Comparison of ENCODE assay signal across 8 cellular contexts in the genomic region with DNA sequence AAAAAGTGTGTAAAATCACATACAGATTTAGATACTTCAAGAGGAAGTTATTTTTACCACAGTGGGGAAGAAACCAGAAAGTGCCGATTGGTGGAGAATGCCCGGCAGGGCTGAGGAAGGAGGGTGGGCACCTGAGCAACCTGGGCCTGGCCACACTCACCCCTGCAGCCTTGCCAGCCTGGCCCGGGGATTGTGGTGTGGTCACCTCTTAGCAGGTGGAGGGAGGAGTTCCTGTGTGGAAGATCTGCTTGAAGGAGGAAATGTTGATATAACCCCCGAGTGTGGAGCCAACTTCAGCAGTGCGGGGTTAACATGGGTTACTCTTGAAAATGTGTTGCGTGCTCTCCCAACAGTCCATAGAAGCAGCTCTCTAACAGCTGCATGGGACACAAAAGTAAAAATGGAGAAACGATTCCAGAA. TPM values are rescaled to one million over a fixed set of nuclear protein-coding genes. Genes with fewer than 3 reads are reported as not detected.
A peak's percentile ranks its signal among the peaks of the same experiment; 100 is the strongest.
DNase-seq lines count a peak whose midpoint lies in the region; ATAC-seq and TF ChIP-seq lines count a peak whose summit lies in the region.

No MANE protein-coding gene starts in this region.

- H3K27me3 ChIP-seq in PC-9 (ENCODE audit: insufficient read depth, low read depth) = no peaks in the 10 kb centered on the region
- H3K27me3 ChIP-seq in naive thymus-derived CD4-positive, alpha-beta T cell (ENCODE audit: control insufficient read depth in 2 of 2, insufficient read depth in 2 of 2, low read length in 2 of 2) = no peaks in the 10 kb centered on the region

- H3K27ac Mint-ChIP-seq in naive thymus-derived CD4-positive, alpha-beta T cell = peak overlapping the region; percentile 7 to 87 (median 78)

- H3K79me2 ChIP-seq in PC-9 (ENCODE audit: low read depth) = no peaks in the 10 kb centered on the region

- H3K4me2 ChIP-seq in PC-9 = peak overlapping the region; percentile 57

- no peaks in the 10 kb centered on the region; the same call in 1 of the 2 replicates for H3F3A ChIP-seq in PC-9 (ENCODE audit: insufficient read depth, low read depth)

- peaks cover 0 to 5% (median 0%) of the 10 kb centered on the region in 11 donors for H3K9me3 Mint-ChIP-seq in naive thymus-derived CD4-positive, alpha-beta T cell

- peak; percentile 62 for ATAC-seq in naive thymus-derived CD4-positive, alpha-beta T cell
- ATAC-seq in GM19395 (IDR thresholded peaks at IDR 0.05; ENCODE audit: unreplicated experiment) = no peak

- CTCF ChIA-PET in PC-9 (lab: Charles Lee) = no interaction called here
- CTCF ChIA-PET in naive thymus-derived CD4-positive, alpha-beta T cell (lab: Charles Lee) = interaction anchor here (0.7 kb wide), 1 partner anchor 20 kb away, joined by 5 read pairs; no protein-coding TSS in a partner anchor

- H3K36me3 ChIP-seq in PC-9 (ENCODE audit: low read depth) = no peaks in the 10 kb centered on the region
- no peaks in the 10 kb centered on the region for H3K36me3 ChIP-seq in naive thymus-derived CD4-positive, alpha-beta T cell (ENCODE audit: control insufficient read depth in 2 of 3, insufficient read depth in 3 of 3, low read length in 3 of 3)

- H3K4me3 ChIP-seq in GM08714 (ENCODE audit: low read length) (peak overlapping the region; percentile 89; the same call in 1 of the 2 replicates), PC-9 (no peak overlapping the region)
- peak overlapping the region; percentile 46 for H3K4me3 ChIP-seq in naive thymus-derived CD4-positive, alpha-beta T cell (ENCODE audit: low read length)

- BruUV-seq in PC-9 (replicated peaks; lab: Mats Ljungman, UMichigan) = no TSS peak

- H3K4me1 Mint-ChIP-seq in naive thymus-derived CD4-positive, alpha-beta T cell = peaks cover 20 to 58% (median 35%) of the 10 kb centered on the region in 7 donors

- H3K4me3 Mint-ChIP-seq in naive thymus-derived CD4-positive, alpha-beta T cell = peak overlapping the region; percentile 62 to 94 (median 81)

- H3K36me3 Mint-ChIP-seq in naive thymus-derived CD4-positive, alpha-beta T cell = no peaks in the 10 kb centered on the region

- H3K9me2 ChIP-seq in PC-9 (ENCODE audit: insufficient read depth) = no peaks in the 10 kb centered on the region

- H3K4me1 ChIP-seq in PC-9 (replicated peaks; ENCODE audit: insufficient read depth) = peaks cover 24% of the 10 kb centered on the region
- H3K4me1 ChIP-seq in naive thymus-derived CD4-positive, alpha-beta T cell (ENCODE audit: control insufficient read depth in 2 of 2, insufficient read depth in 2 of 2, low read length in 2 of 2) = peaks cover 17 to 54% of the 10 kb centered on the region in 2 donors

- H3K27ac ChIP-seq in PC-9 (peak overlapping the region; percentile 38; the same call in 1 of the 2 replicates), cingulate gyrus (ENCODE audit: low read depth, low read length) (peak overlapping the region; percentile 33)
- H3K27ac ChIP-seq in naive thymus-derived CD4-positive, alpha-beta T cell (ENCODE audit: low read depth, low read length) = no peak overlapping the region

- H4K20me1 ChIP-seq in PC-9 (ENCODE audit: insufficient read depth) = no peaks in the 10 kb centered on the region

- POLR2A ChIA-PET in PC-9 (lab: Charles Lee; ENCODE audit: unreplicated experiment) = no interaction called here
- POLR2A ChIA-PET in naive thymus-derived CD4-positive, alpha-beta T cell (lab: Charles Lee) = interaction anchor here (0.6 kb wide), 1 partner anchor 14 kb away, joined by 3 read pairs; no protein-coding TSS in a partner anchor

- DNase-seq in PC-9 = peak in 1 of 2 experiments; percentile 30
- peak in 4 of 9 donors; percentile 14 to 31 (median 26) for DNase-seq in naive thymus-derived CD4-positive, alpha-beta T cell
- DNase-seq in superior temporal gyrus (ENCODE audit: extremely low spot score) = no peak
- DNase-seq in activated CD4-positive, CD25-positive, alpha-beta regulatory T cell treated with anti-CD3 and anti-CD28 coated beads, Interleukin-2, amount 50 U/mL, for 72 hours = no peak
- DNase-seq in NCI-H2081 (lab: John Stamatoyannopoulos, UW) = no peak

- no peaks in the 10 kb centered on the region for H3K9me3 ChIP-seq in PC-9 (ENCODE audit: insufficient read depth, low read depth)
- no peaks in the 10 kb centered on the region for H3K9me3 ChIP-seq in naive thymus-derived CD4-positive, alpha-beta T cell (ENCODE audit: control insufficient read depth in 2 of 3, low read length in 3 of 3)

- no peak for TF ChIP-seq CTCF in PC-9 (conservative IDR thresholded peaks at IDR 0.05)

- intact Hi-C loops in PC-9 (cut with micrococcal nuclease; ENCODE audit: unreplicated experiment) = no loop called here
- intact Hi-C loops in naive thymus-derived CD4-positive, alpha-beta T cell (cut with micrococcal nuclease) = loop anchor here in 1 of 2 donors (5.0 kb wide), 1 partner anchor 59 kb away; no protein-coding TSS in a partner anchor

- H3K27me3 Mint-ChIP-seq in naive thymus-derived CD4-positive, alpha-beta T cell = peaks cover 8 to 76% (median 20%) of the 10 kb centered on the region in 5 donors

- H2AFZ ChIP-seq in PC-9 = no peak overlapping the region

RNA-seq across cellular contexts. Expression of a gene that starts 14.7 kb away (rescaled TPM):
- total RNA-seq in PC-9 (2021) = 3.9 and 4.2 TPM in 2 replicates
- 1 to 10 TPM in 1 of 5 experiments, under 1 TPM in 4; 0.35 to 2.6 (median 0.46) TPM for total RNA-seq in naive thymus-derived CD4-positive, alpha-beta T cell
- not detected for polyA plus RNA-seq in naive thymus-derived CD4-positive, alpha-beta T cell
